8 cellular contexts compared by ENCODE assay signal in genomic region chr12:6062427-6063378, GRCh38.
A peak's percentile ranks its signal among the peaks of the same experiment; 100 is the strongest.
DNase-seq lines count a peak whose midpoint lies in the region; ATAC-seq and TF ChIP-seq lines count a peak whose summit lies in the region.

No MANE protein-coding gene starts in this region.

- peak; percentile 96 for TF ChIP-seq CTCF in HFF-Myc (IDR thresholded peaks at IDR 0.05; ENCODE audit: low read depth, low read length, missing control alignments)
- TF ChIP-seq CTCF in cardiac muscle cell (IDR thresholded peaks at IDR 0.05; ENCODE audit: low read depth, low read length) = peak; percentile 96

- no peaks in the 10 kb centered on the region for H3K27me3 ChIP-seq in CD4-positive, CD25-positive, alpha-beta regulatory T cell (ENCODE audit: control insufficient read depth, insufficient read depth, low read length)
- H3K27me3 ChIP-seq in cardiac muscle cell = no peaks in the 10 kb centered on the region

- ATAC-seq in CD4-positive, CD25-positive, alpha-beta regulatory T cell (ENCODE audit: low read depth in 2 of 2) = peak; percentile 66 to 78
- ATAC-seq in GM21367 (IDR thresholded peaks at IDR 0.05; ENCODE audit: unreplicated experiment) = no peak

- peak; percentile 37 to 63 (median 62) for DNase-seq in CD4-positive, CD25-positive, alpha-beta regulatory T cell
- no peak for DNase-seq in HFF-Myc (ENCODE audit: extremely low read depth, low read depth)
- DNase-seq in RPMI7951 (ENCODE audit: low read depth) = peak; percentile 46
- DNase-seq in activated naive CD8-positive, alpha-beta T cell treated with anti-CD3 and anti-CD28 coated beads for 36 hours = peak; percentile 65
- peak; percentile 58 to 65 for DNase-seq in cardiac muscle cell (ENCODE audit: low read depth in 1 of 2, low spot score in 1 of 2)
- peak; percentile 72 for DNase-seq in retina
- DNase-seq in middle frontal gyrus (ENCODE audit: extremely low spot score, low spot score) = no peak

- H3K36me3 Mint-ChIP-seq in CD4-positive, CD25-positive, alpha-beta regulatory T cell = no peaks in the 10 kb centered on the region
- no peaks in the 10 kb centered on the region for H3K36me3 Mint-ChIP-seq in activated naive CD8-positive, alpha-beta T cell treated with anti-CD3 and anti-CD28 coated beads for 36 hours

- no peaks in the 10 kb centered on the region for H3K9me3 Mint-ChIP-seq in CD4-positive, CD25-positive, alpha-beta regulatory T cell
- no peaks in the 10 kb centered on the region for H3K9me3 Mint-ChIP-seq in activated naive CD8-positive, alpha-beta T cell treated with anti-CD3 and anti-CD28 coated beads for 36 hours

- H3K36me3 ChIP-seq in CD4-positive, CD25-positive, alpha-beta regulatory T cell (ENCODE audit: control insufficient read depth, insufficient read depth, low read length) = no peaks in the 10 kb centered on the region
- H3K36me3 ChIP-seq in cardiac muscle cell = no peaks in the 10 kb centered on the region

- H3K4me3 Mint-ChIP-seq in CD4-positive, CD25-positive, alpha-beta regulatory T cell = no peak overlapping the region
- no peak overlapping the region for H3K4me3 Mint-ChIP-seq in activated naive CD8-positive, alpha-beta T cell treated with anti-CD3 and anti-CD28 coated beads for 36 hours

- H3K4me3 ChIP-seq in CD4-positive, CD25-positive, alpha-beta regulatory T cell (ENCODE audit: low read depth, low read length) = no peak overlapping the region
- H3K4me3 ChIP-seq in HFF-Myc (replicated peaks; ENCODE audit: low read depth, low read length) (no peak overlapping the region), cardiac muscle cell (no peak overlapping the region)

- no peak overlapping the region for H3K27ac ChIP-seq in CD4-positive, CD25-positive, alpha-beta regulatory T cell (ENCODE audit: insufficient read depth, low read length, poor library complexity, severe bottlenecking)
- no peak overlapping the region for H3K27ac ChIP-seq in cardiac muscle cell

- H3K9me3 ChIP-seq in CD4-positive, CD25-positive, alpha-beta regulatory T cell (ENCODE audit: control insufficient read depth in 2 of 2, low read length in 2 of 2) = no peaks in the 10 kb centered on the region
- no peaks in the 10 kb centered on the region for H3K9me3 ChIP-seq in cardiac muscle cell (ENCODE audit: low read depth)

- peaks cover 0 to 4% (median 2%) of the 10 kb centered on the region in 4 donors for H3K4me1 Mint-ChIP-seq in CD4-positive, CD25-positive, alpha-beta regulatory T cell
- H3K4me1 Mint-ChIP-seq in activated naive CD8-positive, alpha-beta T cell treated with anti-CD3 and anti-CD28 coated beads for 36 hours = peaks cover 3% of the 10 kb centered on the region

- H3K4me1 ChIP-seq in CD4-positive, CD25-positive, alpha-beta regulatory T cell (ENCODE audit: control insufficient read depth, insufficient read depth, low read length, poor library complexity, severe bottlenecking) = no peaks in the 10 kb centered on the region
- no peaks in the 10 kb centered on the region for H3K4me1 ChIP-seq in cardiac muscle cell (ENCODE audit: low read depth)

- no peak overlapping the region for H3K27ac Mint-ChIP-seq in CD4-positive, CD25-positive, alpha-beta regulatory T cell
- no peak overlapping the region for H3K27ac Mint-ChIP-seq in activated naive CD8-positive, alpha-beta T cell treated with anti-CD3 and anti-CD28 coated beads for 36 hours

- peaks cover 9% of the 10 kb centered on the region for H3K27me3 Mint-ChIP-seq in CD4-positive, CD25-positive, alpha-beta regulatory T cell
- peaks cover 8% of the 10 kb centered on the region for H3K27me3 Mint-ChIP-seq in activated naive CD8-positive, alpha-beta T cell treated with anti-CD3 and anti-CD28 coated beads for 36 hours

Comparison
In these comparisons a context has a peak if more than half of its experiments do, and no peak if none do; other contexts are left out.
1. DNase-seq: peak in CD4-positive, CD25-positive, alpha-beta regulatory T cell (3 of 3), RPMI7951 (single experiment), activated naive CD8-positive, alpha-beta T cell treated with anti-CD3 and anti-CD28 coated beads for 36 hours (single experiment), cardiac muscle cell (2 of 2) and retina (single experiment); none in HFF-Myc (single experiment) and middle frontal gyrus (single experiment).